Comparison of ENCODE assay signal across 4 cellular contexts in the genomic region with DNA sequence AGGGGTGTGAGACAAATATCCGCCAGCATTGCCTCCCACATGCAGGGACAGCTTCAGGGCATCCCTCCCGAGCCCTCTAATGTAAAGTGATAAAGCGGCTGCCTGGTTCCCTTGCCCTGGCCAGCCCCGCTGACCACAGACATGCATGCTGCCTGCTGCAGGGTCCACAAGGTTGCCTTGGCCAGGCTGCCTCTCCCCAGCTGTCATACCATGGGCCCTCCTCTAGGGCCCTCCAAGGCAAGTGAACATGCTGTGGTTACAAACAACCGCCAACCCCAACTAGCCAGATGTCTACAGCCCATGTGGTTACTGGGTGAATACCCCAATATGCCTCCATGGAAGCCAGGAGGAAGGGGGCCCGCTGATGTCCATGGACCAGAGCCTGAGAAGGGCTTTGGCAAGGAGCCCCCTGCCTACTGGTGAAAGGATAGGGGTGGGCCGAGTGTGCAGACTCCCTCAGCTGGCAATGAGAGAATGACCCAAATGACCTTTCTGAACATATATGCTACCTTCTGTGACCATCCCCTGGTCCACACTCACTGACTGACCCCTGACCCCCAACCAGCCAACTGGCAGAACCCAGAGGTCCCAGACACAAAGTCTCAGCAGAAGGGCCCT.
TF ChIP-seq lines count a peak whose summit lies in the region.

No MANE protein-coding gene starts in this region.

TF ChIP-seq in SK-N-SH, 30 proteins besides CTCF, POLR2A, EP300 and RAD21 (continues in another document):
- no peak for TF ChIP-seq ELF1 (IDR thresholded peaks at IDR 0.05)
- no peak for TF ChIP-seq RXRA (IDR thresholded peaks at IDR 0.05; ENCODE audit: borderline replicate concordance, low read depth)
- TF ChIP-seq, protein P1, sequence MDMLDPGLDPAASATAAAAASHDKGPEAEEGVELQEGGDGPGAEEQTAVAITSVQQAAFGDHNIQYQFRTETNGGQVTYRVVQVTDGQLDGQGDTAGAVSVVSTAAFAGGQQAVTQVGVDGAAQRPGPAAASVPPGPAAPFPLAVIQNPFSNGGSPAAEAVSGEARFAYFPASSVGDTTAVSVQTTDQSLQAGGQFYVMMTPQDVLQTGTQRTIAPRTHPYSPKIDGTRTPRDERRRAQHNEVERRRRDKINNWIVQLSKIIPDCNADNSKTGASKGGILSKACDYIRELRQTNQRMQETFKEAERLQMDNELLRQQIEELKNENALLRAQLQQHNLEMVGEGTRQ (IDR thresholded peaks at IDR 0.05; ENCODE audit: borderline replicate concordance, low read depth, low read length), result no peak
- no peak for TF ChIP-seq RFX5 (IDR thresholded peaks at IDR 0.05; ENCODE audit: low read length)
- TF ChIP-seq, protein P2, sequence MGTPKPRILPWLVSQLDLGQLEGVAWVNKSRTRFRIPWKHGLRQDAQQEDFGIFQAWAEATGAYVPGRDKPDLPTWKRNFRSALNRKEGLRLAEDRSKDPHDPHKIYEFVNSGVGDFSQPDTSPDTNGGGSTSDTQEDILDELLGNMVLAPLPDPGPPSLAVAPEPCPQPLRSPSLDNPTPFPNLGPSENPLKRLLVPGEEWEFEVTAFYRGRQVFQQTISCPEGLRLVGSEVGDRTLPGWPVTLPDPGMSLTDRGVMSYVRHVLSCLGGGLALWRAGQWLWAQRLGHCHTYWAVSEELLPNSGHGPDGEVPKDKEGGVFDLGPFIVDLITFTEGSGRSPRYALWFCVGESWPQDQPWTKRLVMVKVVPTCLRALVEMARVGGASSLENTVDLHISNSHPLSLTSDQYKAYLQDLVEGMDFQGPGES (IDR thresholded peaks at IDR 0.05; ENCODE audit: low read depth, low read length), result no peak
- TF ChIP-seq TCF12 (IDR thresholded peaks at IDR 0.05), result no peak
- no peak for TF ChIP-seq NRF1 (IDR thresholded peaks at IDR 0.05; ENCODE audit: low read depth, low read length)
- TF ChIP-seq NFIC (IDR thresholded peaks at IDR 0.05; ENCODE audit: borderline replicate concordance), result no peak
- TF ChIP-seq SIN3A (IDR thresholded peaks at IDR 0.05; ENCODE audit: borderline replicate concordance, low read depth, low read length), result no peak

TF ChIP-seq in SK-N-SH treated with all-trans-retinoic acid at 6 μM for 48 hours, 23 proteins besides CTCF, POLR2A, EP300 and RAD21:
- TF ChIP-seq ESRRG (CRISPR knock-in tag; IDR thresholded peaks at IDR 0.05), result no peak
- no peak for TF ChIP-seq TOX (CRISPR knock-in tag; IDR thresholded peaks at IDR 0.05; ENCODE audit: borderline replicate concordance)
- TF ChIP-seq ZC3H10 (CRISPR knock-in tag; IDR thresholded peaks at IDR 0.05), result no peak
- TF ChIP-seq, protein P3, sequence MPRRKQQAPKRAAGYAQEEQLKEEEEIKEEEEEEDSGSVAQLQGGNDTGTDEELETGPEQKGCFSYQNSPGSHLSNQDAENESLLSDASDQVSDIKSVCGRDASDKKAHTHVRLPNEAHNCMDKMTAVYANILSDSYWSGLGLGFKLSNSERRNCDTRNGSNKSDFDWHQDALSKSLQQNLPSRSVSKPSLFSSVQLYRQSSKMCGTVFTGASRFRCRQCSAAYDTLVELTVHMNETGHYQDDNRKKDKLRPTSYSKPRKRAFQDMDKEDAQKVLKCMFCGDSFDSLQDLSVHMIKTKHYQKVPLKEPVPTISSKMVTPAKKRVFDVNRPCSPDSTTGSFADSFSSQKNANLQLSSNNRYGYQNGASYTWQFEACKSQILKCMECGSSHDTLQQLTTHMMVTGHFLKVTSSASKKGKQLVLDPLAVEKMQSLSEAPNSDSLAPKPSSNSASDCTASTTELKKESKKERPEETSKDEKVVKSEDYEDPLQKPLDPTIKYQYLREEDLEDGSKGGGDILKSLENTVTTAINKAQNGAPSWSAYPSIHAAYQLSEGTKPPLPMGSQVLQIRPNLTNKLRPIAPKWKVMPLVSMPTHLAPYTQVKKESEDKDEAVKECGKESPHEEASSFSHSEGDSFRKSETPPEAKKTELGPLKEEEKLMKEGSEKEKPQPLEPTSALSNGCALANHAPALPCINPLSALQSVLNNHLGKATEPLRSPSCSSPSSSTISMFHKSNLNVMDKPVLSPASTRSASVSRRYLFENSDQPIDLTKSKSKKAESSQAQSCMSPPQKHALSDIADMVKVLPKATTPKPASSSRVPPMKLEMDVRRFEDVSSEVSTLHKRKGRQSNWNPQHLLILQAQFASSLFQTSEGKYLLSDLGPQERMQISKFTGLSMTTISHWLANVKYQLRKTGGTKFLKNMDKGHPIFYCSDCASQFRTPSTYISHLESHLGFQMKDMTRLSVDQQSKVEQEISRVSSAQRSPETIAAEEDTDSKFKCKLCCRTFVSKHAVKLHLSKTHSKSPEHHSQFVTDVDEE (CRISPR knock-in tag; IDR thresholded peaks at IDR 0.05), result no peak
- TF ChIP-seq, protein P4, sequence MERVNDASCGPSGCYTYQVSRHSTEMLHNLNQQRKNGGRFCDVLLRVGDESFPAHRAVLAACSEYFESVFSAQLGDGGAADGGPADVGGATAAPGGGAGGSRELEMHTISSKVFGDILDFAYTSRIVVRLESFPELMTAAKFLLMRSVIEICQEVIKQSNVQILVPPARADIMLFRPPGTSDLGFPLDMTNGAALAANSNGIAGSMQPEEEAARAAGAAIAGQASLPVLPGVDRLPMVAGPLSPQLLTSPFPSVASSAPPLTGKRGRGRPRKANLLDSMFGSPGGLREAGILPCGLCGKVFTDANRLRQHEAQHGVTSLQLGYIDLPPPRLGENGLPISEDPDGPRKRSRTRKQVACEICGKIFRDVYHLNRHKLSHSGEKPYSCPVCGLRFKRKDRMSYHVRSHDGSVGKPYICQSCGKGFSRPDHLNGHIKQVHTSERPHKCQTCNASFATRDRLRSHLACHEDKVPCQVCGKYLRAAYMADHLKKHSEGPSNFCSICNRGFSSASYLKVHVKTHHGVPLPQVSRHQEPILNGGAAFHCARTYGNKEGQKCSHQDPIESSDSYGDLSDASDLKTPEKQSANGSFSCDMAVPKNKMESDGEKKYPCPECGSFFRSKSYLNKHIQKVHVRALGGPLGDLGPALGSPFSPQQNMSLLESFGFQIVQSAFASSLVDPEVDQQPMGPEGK (CRISPR knock-in tag; IDR thresholded peaks at IDR 0.05; ENCODE audit: borderline replicate concordance), result no peak
- TF ChIP-seq ZNF565 (CRISPR knock-in tag; conservative IDR thresholded peaks at IDR 0.05; ENCODE audit: low read depth), result no peak
- TF ChIP-seq SNAI2 (CRISPR knock-in tag; IDR thresholded peaks at IDR 0.05), result no peak

TF ChIP-seq in GM12878, 131 proteins besides CTCF, POLR2A, EP300 and RAD21:
- TF ChIP-seq NFYA (IDR thresholded peaks at IDR 0.05; ENCODE audit: borderline replicate concordance, low read depth, low read length) (no peak), SMAD1 (IDR thresholded peaks at IDR 0.05; ENCODE audit: low read depth, partially characterized antibody) (no peak), IRF4 (IDR thresholded peaks at IDR 0.05; ENCODE audit: low read depth, low read length) (no peak), POLR2AphosphoS5 (IDR thresholded peaks at IDR 0.05; ENCODE audit: low read length) (no peak), PAX5 (IDR thresholded peaks at IDR 0.05; ENCODE audit: borderline replicate concordance, low read depth, low read length) (no peak), BRCA1 (IDR thresholded peaks at IDR 0.05; ENCODE audit: low read depth, low read length) (no peak), POU2F2 (IDR thresholded peaks at IDR 0.05; ENCODE audit: borderline replicate concordance, low read depth, low read length) (no peak), SRF (IDR thresholded peaks at IDR 0.05; ENCODE audit: low read depth in 2 of 2, low read length in 2 of 2) (no peak), HDAC2 (IDR thresholded peaks at IDR 0.05) (no peak), SMAD5 (IDR thresholded peaks at IDR 0.05; ENCODE audit: low read depth) (no peak), ZNF622 (IDR thresholded peaks at IDR 0.05) (no peak), TCF12 (IDR thresholded peaks at IDR 0.05; ENCODE audit: low read depth, low read length) (no peak), GABPA (IDR thresholded peaks at IDR 0.05; ENCODE audit: low read depth) (no peak), HCFC1 (IDR thresholded peaks at IDR 0.05; ENCODE audit: low read length) (no peak), ZZZ3 (IDR thresholded peaks at IDR 0.05; ENCODE audit: control insufficient read depth, insufficient read length, low read depth) (no peak), MYC (IDR thresholded peaks at IDR 0.05; ENCODE audit: insufficient read depth, insufficient read length, insufficient replicate concordance, low read length, severe bottlenecking) (no peak)
- TF ChIP-seq, protein P5, sequence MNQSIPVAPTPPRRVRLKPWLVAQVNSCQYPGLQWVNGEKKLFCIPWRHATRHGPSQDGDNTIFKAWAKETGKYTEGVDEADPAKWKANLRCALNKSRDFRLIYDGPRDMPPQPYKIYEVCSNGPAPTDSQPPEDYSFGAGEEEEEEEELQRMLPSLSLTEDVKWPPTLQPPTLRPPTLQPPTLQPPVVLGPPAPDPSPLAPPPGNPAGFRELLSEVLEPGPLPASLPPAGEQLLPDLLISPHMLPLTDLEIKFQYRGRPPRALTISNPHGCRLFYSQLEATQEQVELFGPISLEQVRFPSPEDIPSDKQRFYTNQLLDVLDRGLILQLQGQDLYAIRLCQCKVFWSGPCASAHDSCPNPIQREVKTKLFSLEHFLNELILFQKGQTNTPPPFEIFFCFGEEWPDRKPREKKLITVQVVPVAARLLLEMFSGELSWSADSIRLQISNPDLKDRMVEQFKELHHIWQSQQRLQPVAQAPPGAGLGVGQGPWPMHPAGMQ (IDR thresholded peaks at IDR 0.05; ENCODE audit: borderline replicate concordance), result no peak
- TF ChIP-seq, protein P6, sequence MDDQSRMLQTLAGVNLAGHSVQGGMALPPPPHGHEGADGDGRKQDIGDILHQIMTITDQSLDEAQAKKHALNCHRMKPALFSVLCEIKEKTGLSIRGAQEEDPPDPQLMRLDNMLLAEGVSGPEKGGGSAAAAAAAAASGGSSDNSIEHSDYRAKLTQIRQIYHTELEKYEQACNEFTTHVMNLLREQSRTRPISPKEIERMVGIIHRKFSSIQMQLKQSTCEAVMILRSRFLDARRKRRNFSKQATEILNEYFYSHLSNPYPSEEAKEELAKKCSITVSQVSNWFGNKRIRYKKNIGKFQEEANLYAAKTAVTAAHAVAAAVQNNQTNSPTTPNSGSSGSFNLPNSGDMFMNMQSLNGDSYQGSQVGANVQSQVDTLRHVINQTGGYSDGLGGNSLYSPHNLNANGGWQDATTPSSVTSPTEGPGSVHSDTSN (IDR thresholded peaks at IDR 0.05; ENCODE audit: insufficient replicate concordance, low read depth, low read length), result no peak

TF ChIP-seq in HepG2, 621 proteins besides CTCF, POLR2A, EP300 and RAD21 (continues in another document):
- TF ChIP-seq XRCC5 (optimal IDR thresholded peaks at IDR 0.05; ENCODE audit: low read length), result no peak
- no peak for TF ChIP-seq ZNF180 (CRISPR knock-in tag; IDR thresholded peaks at IDR 0.05; ENCODE audit: borderline replicate concordance, low read depth)
- TF ChIP-seq, protein P7, sequence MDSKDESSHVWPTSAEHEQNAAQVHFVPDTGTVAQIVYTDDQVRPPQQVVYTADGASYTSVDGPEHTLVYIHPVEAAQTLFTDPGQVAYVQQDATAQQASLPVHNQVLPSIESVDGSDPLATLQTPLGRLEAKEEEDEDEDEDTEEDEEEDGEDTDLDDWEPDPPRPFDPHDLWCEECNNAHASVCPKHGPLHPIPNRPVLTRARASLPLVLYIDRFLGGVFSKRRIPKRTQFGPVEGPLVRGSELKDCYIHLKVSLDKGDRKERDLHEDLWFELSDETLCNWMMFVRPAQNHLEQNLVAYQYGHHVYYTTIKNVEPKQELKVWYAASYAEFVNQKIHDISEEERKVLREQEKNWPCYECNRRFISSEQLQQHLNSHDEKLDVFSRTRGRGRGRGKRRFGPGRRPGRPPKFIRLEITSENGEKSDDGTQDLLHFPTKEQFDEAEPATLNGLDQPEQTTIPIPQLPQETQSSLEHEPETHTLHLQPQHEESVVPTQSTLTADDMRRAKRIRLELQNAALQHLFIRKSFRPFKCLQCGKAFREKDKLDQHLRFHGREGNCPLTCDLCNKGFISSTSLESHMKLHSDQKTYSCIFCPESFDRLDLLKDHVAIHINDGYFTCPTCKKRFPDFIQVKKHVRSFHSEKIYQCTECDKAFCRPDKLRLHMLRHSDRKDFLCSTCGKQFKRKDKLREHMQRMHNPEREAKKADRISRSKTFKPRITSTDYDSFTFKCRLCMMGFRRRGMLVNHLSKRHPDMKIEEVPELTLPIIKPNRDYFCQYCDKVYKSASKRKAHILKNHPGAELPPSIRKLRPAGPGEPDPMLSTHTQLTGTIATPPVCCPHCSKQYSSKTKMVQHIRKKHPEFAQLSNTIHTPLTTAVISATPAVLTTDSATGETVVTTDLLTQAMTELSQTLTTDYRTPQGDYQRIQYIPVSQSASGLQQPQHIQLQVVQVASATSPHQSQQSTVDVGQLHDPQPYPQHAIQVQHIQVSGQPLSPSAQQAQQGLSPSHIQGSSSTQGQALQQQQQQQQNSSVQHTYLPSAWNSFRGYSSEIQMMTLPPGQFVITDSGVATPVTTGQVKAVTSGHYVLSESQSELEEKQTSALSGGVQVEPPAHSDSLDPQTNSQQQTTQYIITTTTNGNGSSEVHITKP (CRISPR knock-in tag; IDR thresholded peaks at IDR 0.05; ENCODE audit: low read depth), result no peak
- no peak for TF ChIP-seq KDM1A (CRISPR knock-in tag; IDR thresholded peaks at IDR 0.05)
- TF ChIP-seq ZNF660 (CRISPR knock-in tag; IDR thresholded peaks at IDR 0.05; ENCODE audit: borderline replicate concordance, low read depth), result no peak
